ENCODE assay signal across 34 cellular contexts in genomic region chr11:30216534-30216933, GRCh38. TPM values are rescaled to one million over a fixed set of nuclear protein-coding genes. Genes with fewer than 3 reads are reported as not detected.
"Had no signal": no experiment of that assay in that cellular context is flagged by ENCODE, and none has a peak within 500 bp of the region (broad histone marks: within the 10 kb centered on the region; RNA-seq: fewer than 3 reads in every experiment).

No MANE protein-coding gene starts in this region.

- H3K36me3 ChIP-seq: brain microvascular endothelial cell, esophagus muscularis mucosa, gastrocnemius medialis, WERI-Rb-1 had no signal

- H3K9me3 ChIP-seq: esophagus muscularis mucosa, gastrocnemius medialis had no signal

- H3K4me1 ChIP-seq: esophagus muscularis mucosa, foreskin keratinocyte, gastrocnemius medialis had no signal

- DNase-seq: activated B cell treated with CpG ODN at 0.5 μM for 24 hours; activated CD4-positive, alpha-beta T cell treated with anti-CD3 and anti-CD28 coated beads for 48 hours; activated CD4-positive, alpha-beta T cell treated with anti-CD3 and anti-CD28 coated beads, Interleukin-2, amount 50 U/mL, for 1 hour; activated CD4-positive, alpha-beta T cell treated with anti-CD3 and anti-CD28 coated beads, Interleukin-2, amount 50 U/mL, for 48 hours; activated CD8-positive, alpha-beta memory T cell treated with anti-CD3 and anti-CD28 coated beads for 24 hours; activated CD8-positive, alpha-beta T cell treated with anti-CD3 and anti-CD28 coated beads for 36 hours; activated effector memory CD4-positive, alpha-beta T cell treated with Interleukin-2 at 50 U/mL for 16 hours; activated gamma-delta T cell treated with Interleukin-2 at 50 U/mL for 16 hours; activated naive CD4-positive, alpha-beta T cell treated with anti-CD3 and anti-CD28 coated beads, Interleukin-2, amount 50 U/mL, for 16 hours; activated naive CD4-positive, alpha-beta T cell treated with Interleukin-2 at 50 U/mL for 16 hours; activated T-cell treated with anti-CD3 and anti-CD28 coated beads, Interleukin-2, amount 50 U/mL, for 4 hours; amniotic stem cell; anterior cingulate cortex; brain microvascular endothelial cell; caudate nucleus; cortex of kidney; dermis blood vessel endothelial cell; effector CD4-positive, alpha-beta T cell; effector memory CD8-positive, alpha-beta T cell; erythroblast; foreskin keratinocyte; gastrocnemius medialis; glutamatergic neuron; T-helper 1 cell; T-helper 17 cell; T1000; WERI-Rb-1 had no signal

- H3K27me3 ChIP-seq: brain microvascular endothelial cell, esophagus muscularis mucosa, foreskin keratinocyte, gastrocnemius medialis had no signal

- H3K27ac ChIP-seq: brain microvascular endothelial cell, esophagus muscularis mucosa, foreskin keratinocyte, gastrocnemius medialis, WERI-Rb-1 had no signal

- ATAC-seq: activated CD4-positive, CD25-positive, alpha-beta regulatory T cell treated with anti-CD3 and anti-CD28 coated beads, Interleukin-2, amount 50 U/mL, for 24 hours; activated CD8-positive, alpha-beta T cell treated with anti-CD3 and anti-CD28 coated beads for 36 hours; activated T-cell treated with anti-CD3 and anti-CD28 coated beads, Interleukin-2, amount 50 U/mL, for 4 hours; activated T-helper 17 cell treated with anti-CD3 and anti-CD28 coated beads, Interleukin-2, amount 50 U/mL, for 72 hours; effector memory CD8-positive, alpha-beta T cell; foreskin keratinocyte; gastrocnemius medialis; T-helper 17 cell had no signal

- H3K4me3 ChIP-seq: esophagus muscularis mucosa, gastrocnemius medialis had no signal

RNA-seq across cellular contexts. Expression of gene FSHB, which starts 14.3 kb away (rescaled TPM):
- total RNA-seq: activated B cell treated with CpG ODN at 0.5 μM for 24 hours; activated CD8-positive, alpha-beta T cell treated with anti-CD3 and anti-CD28 coated beads for 36 hours; activated T-cell treated with anti-CD3 and anti-CD28 coated beads, Interleukin-2, amount 50 U/mL, for 4 hours; activated T-helper 17 cell treated with anti-CD3 and anti-CD28 coated beads, Interleukin-2, amount 50 U/mL, for 72 hours; astrocyte; bronchial epithelial cell; chondrocyte; dermis blood vessel endothelial cell; esophagus muscularis mucosa; foreskin keratinocyte; gastrocnemius medialis; T-helper 17 cell had no signal
- polyA plus RNA-seq: adipose tissue, foreskin keratinocyte had no signal
